ENCODE assay signal across 8 cellular contexts in genomic region chr3:87350367-87351199, GRCh38.
A peak's percentile ranks its signal among the peaks of the same experiment; 100 is the strongest.
DNase-seq lines count a peak whose midpoint lies in the region; ATAC-seq and TF ChIP-seq lines count a peak whose summit lies in the region.

No MANE protein-coding gene starts in this region.

- ATAC-seq in GM21723 (IDR thresholded peaks at IDR 0.05; ENCODE audit: unreplicated experiment) (peak; percentile 100), RWPE2 (ENCODE audit: low read depth) (peak; percentile 90)

- no peak overlapping the region for H3K27ac Mint-ChIP-seq in endothelial cell (ENCODE audit: unreplicated experiment)

- DNase-seq in ELR (ENCODE audit: low read depth): peak; percentile 75
- peak; percentile 24 for DNase-seq in HT1080 (ENCODE audit: low read depth)
- DNase-seq in RWPE2 (ENCODE audit: low spot score): no peak
- peak; percentile 9 for DNase-seq in endothelial cell (ENCODE audit: low spot score)
- peak; percentile 74 for DNase-seq in middle frontal gyrus (ENCODE audit: extremely low spot score, low spot score)
- no peak for DNase-seq in mesenteric fat pad (ENCODE audit: low spot score)

- TF ChIP-seq CTCF in RWPE2 (IDR thresholded peaks at IDR 0.05; ENCODE audit: poor library complexity, severe bottlenecking): peak; percentile 94
- peak; percentile 81 for TF ChIP-seq CTCF in endothelial cell (IDR thresholded peaks at IDR 0.05; ENCODE audit: unreplicated experiment)

- H3K27me3 ChIP-seq in ACC112 (ENCODE audit: insufficient read depth, low read length) (no peaks in the 10 kb centered on the region), RWPE2 (ENCODE audit: insufficient read depth, poor library complexity, severe bottlenecking) (no peaks in the 10 kb centered on the region)

- H3K36me3 Mint-ChIP-seq in endothelial cell (ENCODE audit: low read depth, unreplicated experiment): no peaks in the 10 kb centered on the region

- no peaks in the 10 kb centered on the region for H3K9me3 ChIP-seq in RWPE2 (ENCODE audit: severe bottlenecking)

- H3K27ac ChIP-seq in ACC112 (ENCODE audit: low read depth, low read length) (no peak overlapping the region), RWPE2 (ENCODE audit: poor library complexity, severe bottlenecking) (no peak overlapping the region)

- H3K36me3 ChIP-seq in ACC112 (ENCODE audit: insufficient read depth, low read length) (no peaks in the 10 kb centered on the region), RWPE2 (ENCODE audit: low read depth) (no peaks in the 10 kb centered on the region)

- no peak overlapping the region for H2AFZ ChIP-seq in ACC112 (ENCODE audit: low read length, unreplicated experiment)

- H3K27me3 Mint-ChIP-seq in endothelial cell (ENCODE audit: unreplicated experiment): no peaks in the 10 kb centered on the region

- H3K4me3 ChIP-seq in ACC112 (ENCODE audit: low read depth, low read length) (0 out of 2 replicates have a peak overlapping the region, but pooled peaks have one; percentile 30), RWPE2 (ENCODE audit: severe bottlenecking) (no peak overlapping the region)

- no peaks in the 10 kb centered on the region for H3K4me1 Mint-ChIP-seq in endothelial cell (ENCODE audit: unreplicated experiment)

- H3K4me1 ChIP-seq in ACC112 (ENCODE audit: control insufficient read depth, insufficient read depth, low read length, unreplicated experiment) (no peaks in the 10 kb centered on the region), RWPE2 (ENCODE audit: insufficient read depth, poor library complexity, severe bottlenecking) (no peaks in the 10 kb centered on the region)

- no peaks in the 10 kb centered on the region for H3K79me2 ChIP-seq in ACC112 (ENCODE audit: control insufficient read depth, insufficient read depth, low read length, unreplicated experiment)

- H3K9me3 Mint-ChIP-seq in endothelial cell (ENCODE audit: unreplicated experiment): no peaks in the 10 kb centered on the region

- no peak overlapping the region for H3K4me3 Mint-ChIP-seq in endothelial cell (ENCODE audit: unreplicated experiment)

Comparison
In these comparisons a context has a peak if more than half of its experiments do, and no peak if none do; other contexts are left out.
1. DNase-seq: peak in ELR (single experiment), HT1080 (single experiment), endothelial cell (single experiment) and middle frontal gyrus (single experiment); none in RWPE2 (single experiment) and mesenteric fat pad (single experiment).